In genomic region chr13:75373988-75374387, GRCh38 we compare ENCODE assay signal across 15 cellular contexts.
DNase-seq lines count a peak whose midpoint lies in the region; ATAC-seq and TF ChIP-seq lines count a peak whose summit lies in the region.
"Had no signal": no experiment of that assay in that cellular context is flagged by ENCODE, and none has a peak within 500 bp of the region (broad histone marks: within the 10 kb centered on the region; RNA-seq: fewer than 3 reads in every experiment).

No MANE protein-coding gene starts in this region.

- no peak overlapping the region for H3K4me3 ChIP-seq in gastrocnemius medialis
- H3K4me3 ChIP-seq in foreskin fibroblast (ENCODE audit: low read depth in 1 of 2, low read length in 2 of 2): no peak overlapping the region
- H3K4me3 ChIP-seq: HAP-1 had no signal

- no peaks in the 10 kb centered on the region for H3K36me3 Mint-ChIP-seq in mesothelial cell of epicardium

- no peaks in the 10 kb centered on the region for H3K9me3 ChIP-seq in gastrocnemius medialis
- H3K9me3 ChIP-seq: HAP-1 had no signal

- H3K4me1 Mint-ChIP-seq in mesothelial cell of epicardium: peaks cover 22% of the 10 kb centered on the region
- H3K4me1 Mint-ChIP-seq: B cell had no signal

- H3K27me3 Mint-ChIP-seq in mesothelial cell of epicardium (ENCODE audit: low read depth): no peaks in the 10 kb centered on the region
- H3K27me3 Mint-ChIP-seq: CD4-positive, alpha-beta T cell had no signal

- no peak for TF ChIP-seq CTCF in mesothelial cell of epicardium (IDR thresholded peaks at IDR 0.05; ENCODE audit: unreplicated experiment)
- no peak for TF ChIP-seq CTCF in gastrocnemius medialis (IDR thresholded peaks at IDR 0.05 in 4 of 5, conservative IDR thresholded peaks at IDR 0.05 in 1 of 5)
- TF ChIP-seq CTCF in foreskin fibroblast (IDR thresholded peaks at IDR 0.05; ENCODE audit: low read depth, low read length): no peak

- TF ChIP-seq POLR2A in gastrocnemius medialis (IDR thresholded peaks at IDR 0.05): no peak

- intact Hi-C loops in left ventricle myocardium superior (cut with micrococcal nuclease) (loop anchor here (5.0 kb wide), 1 partner anchor 108 kb away; the partner anchor contains the start of gene TBC1D4), Right ventricle myocardium inferior (cut with DNase I) (loop anchor here (2.0 kb wide), 2 partner anchors 31 to 175 kb away; partner anchors contain the start of gene UCHL3), gastrocnemius medialis (cut with DNase I; ENCODE audit: low total_unique reads) (loop anchor here (5.0 kb wide), 1 partner anchor 43 kb away; no protein-coding TSS in a partner anchor)

- no peaks in the 10 kb centered on the region for H3K36me3 ChIP-seq in gastrocnemius medialis
- H3K36me3 ChIP-seq: HAP-1 had no signal

- H3K27me3 ChIP-seq in gastrocnemius medialis: no peaks in the 10 kb centered on the region

- peak overlapping the region; percentile 13 for H3K27ac Mint-ChIP-seq in mesothelial cell of epicardium
- H3K27ac Mint-ChIP-seq: B cell; CD4-positive, alpha-beta T cell had no signal

- no peaks in the 10 kb centered on the region for H3K9me3 Mint-ChIP-seq in mesothelial cell of epicardium
- H3K9me3 Mint-ChIP-seq: CD4-positive, alpha-beta T cell had no signal

- ATAC-seq in left ventricle myocardium superior: peak; percentile 32
- ATAC-seq in Right ventricle myocardium inferior: no peak
- ATAC-seq in gastrocnemius medialis: peak in 1 of 2 donors; percentile 32

- DNase-seq in left ventricle myocardium superior (no peak), Right ventricle myocardium inferior (ENCODE audit: missing footprints) (no peak), mesothelial cell of epicardium (ENCODE audit: low spot score in 2 of 2, unreplicated experiment in 2 of 2) (no peak), gastrocnemius medialis (no peak), cerebellar nuclear complex (lab: John Stamatoyannopoulos, UW) (no peak), foreskin fibroblast (no peak)
- DNase-seq in stimulated activated CD8-positive, alpha-beta memory T cell treated with anti-CD3 and anti-CD28 coated beads, Interleukin-4, amount 100 ng/mL, for 48 hours: no peak
- DNase-seq: ACHN; C1 segment of cervical spinal cord; CD4-positive, alpha-beta T cell; DMS153; DMS79 treated with DMSO at 0.1 percent for 48 hours; IMR-90 had no signal

- peak overlapping the region; percentile 75 to 89 (median 80) for H3K27ac ChIP-seq in gastrocnemius medialis

- peaks cover 73 to 75% of the 10 kb centered on the region in 2 donors for H3K4me1 ChIP-seq in gastrocnemius medialis

- in situ Hi-C loops in gastrocnemius medialis (cut with MboI; ENCODE audit: low sequenced_read_pairs in 4 of 4): loop anchor here in 2 of 4 donors (5.0 to 10.0 kb wide), 2 partner anchors 103 to 171 kb away; partner anchors contain the start of gene UCHL3 (in 1 of the 2)

- no peak overlapping the region for H3K4me3 Mint-ChIP-seq in mesothelial cell of epicardium
- H3K4me3 Mint-ChIP-seq: B cell; CD4-positive, alpha-beta T cell had no signal
